23 cellular contexts compared by ENCODE assay signal in the genomic region with DNA sequence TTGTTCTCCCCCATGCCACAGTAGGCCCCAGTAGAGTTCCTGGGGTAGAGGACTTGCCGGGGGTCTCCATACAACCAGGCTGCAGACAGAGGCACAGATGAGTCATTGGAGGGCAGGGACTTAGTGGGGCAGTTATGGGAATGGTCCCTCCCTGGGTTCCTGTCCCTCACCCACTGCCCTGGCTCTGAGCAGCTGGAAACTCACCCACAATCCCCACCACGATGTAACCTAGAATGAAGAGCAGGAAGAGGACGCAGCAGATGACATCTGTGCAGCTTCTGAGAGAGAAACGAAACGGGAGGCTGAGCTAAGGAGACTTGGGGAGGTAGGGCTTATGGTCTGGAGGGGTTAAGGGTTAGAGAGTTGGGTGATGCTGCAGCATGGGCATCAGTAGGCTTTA. TPM values are rescaled to one million over a fixed set of nuclear protein-coding genes. Genes with fewer than 3 reads are reported as not detected.
DNase-seq lines count a peak whose midpoint lies in the region; ATAC-seq and TF ChIP-seq lines count a peak whose summit lies in the region.
"Had no signal": no experiment of that assay in that cellular context is flagged by ENCODE, and none has a peak within 500 bp of the region (broad histone marks: within the 10 kb centered on the region; RNA-seq: fewer than 3 reads in every experiment).

No MANE protein-coding gene starts in this region.

- intact Hi-C loops in stomach (cut with DNase I; ENCODE audit: low total_unique reads), result no loop called here

- H3K4me3 ChIP-seq in LNCaP clone FGC (ENCODE audit: low read depth, low read length), result peak overlapping the region; percentile 35
- peak overlapping the region in 2 of 4 donors; percentile 36 to 59 for H3K4me3 ChIP-seq in stomach
- H3K4me3 ChIP-seq: GM23248, K562, MG63, SK-N-MC had no signal

- H3K36me3 Mint-ChIP-seq in WTC11, result peaks cover 9% of the 10 kb centered on the region

- peak overlapping the region; percentile 86; the same call in 1 of the 2 replicates for H3K27ac Mint-ChIP-seq in WTC11

- H3K27me3 Mint-ChIP-seq in WTC11 (ENCODE audit: low read depth), result no peaks in the 10 kb centered on the region

- no peak overlapping the region for H3K4me3 Mint-ChIP-seq in WTC11

- ATAC-seq in WTC11 (no peak), GM19463 (IDR thresholded peaks at IDR 0.05; ENCODE audit: unreplicated experiment) (no peak)
- ATAC-seq: K562 had no signal

- POLR2A ChIA-PET in WTC11 (lab: Charles Lee), result no interaction called here

- H3K27ac ChIP-seq in stomach, result peak overlapping the region; percentile 7 to 94 (median 87)
- H3K27ac ChIP-seq: GM23248, SK-N-MC had no signal

- no peak for TF ChIP-seq EP300 in stomach (IDR thresholded peaks at IDR 0.05)

- H3K4me1 Mint-ChIP-seq in WTC11, result peaks cover 11% of the 10 kb centered on the region

- H3K36me3 ChIP-seq in stomach, result peaks cover 21 to 60% (median 32%) of the 10 kb centered on the region in 4 donors
- H3K36me3 ChIP-seq: MG63 had no signal

- WGBS in stomach, 5 donors, result 58 to 70% (median 61%) methylated on average over 5 of the region's 5 CpGs

- H3K27me3 ChIP-seq in stomach, result no peaks in the 10 kb centered on the region
- H3K27me3 ChIP-seq: BE2C, MG63, Peyer's patch had no signal

- no peaks in the 10 kb centered on the region for H3K9me3 ChIP-seq in stomach
- H3K9me3 ChIP-seq: BE2C, MG63, Peyer's patch had no signal

- CTCF ChIA-PET in WTC11 (lab: Charles Lee), result no interaction called here

- H3K4me1 ChIP-seq in stomach, result peaks cover 17 to 44% (median 28%) of the 10 kb centered on the region in 4 donors
- H3K4me1 ChIP-seq: BE2C had no signal

- H3K9me3 Mint-ChIP-seq in WTC11, result no peaks in the 10 kb centered on the region

- no peak for TF ChIP-seq POLR2A in stomach (IDR thresholded peaks at IDR 0.05)

- DNase-seq in LNCaP clone FGC (ENCODE audit: low read depth), result no peak
- DNase-seq in WTC11 (ENCODE audit: low spot score), result no peak
- peak; percentile 67 for DNase-seq in myocyte (ENCODE audit: low read depth)
- no peak for DNase-seq in stomach
- DNase-seq in AML-193 (lab: John Stamatoyannopoulos, UW), result no peak
- no peak for DNase-seq in stimulated activated CD4-positive, alpha-beta T cell treated with anti-CD3 and anti-CD28 coated beads, Interleukin-12 subunit alpha, Interleukin-12 subunit beta, amount 100 ng/mL, for 4 hours
- no peak for DNase-seq in midbrain (lab: John Stamatoyannopoulos, UW)
- DNase-seq: BE2C, DMS153, GM23248, H7, Kasumi-1, MG63, NCI-H1105 treated with DMSO at 0.1 percent for 48 hours, NCI-H1694, NCI-H2029 treated with DMSO at 0.1 percent for 48 hours, NCI-H2227 treated with DMSO at 0.1 percent for 48 hours, NCI-H526 treated with DMSO at 0.1 percent for 48 hours, Peyer's patch, SIG-M5 had no signal

- TF ChIP-seq CTCF in LNCaP clone FGC (IDR thresholded peaks at IDR 0.05; ENCODE audit: control insufficient read depth, extremely low read depth, insufficient read depth), result no peak
- no peak for TF ChIP-seq CTCF in WTC11 (IDR thresholded peaks at IDR 0.05)
- TF ChIP-seq CTCF in stomach (IDR thresholded peaks at IDR 0.05), result no peak

TF ChIP-seq in WTC11, 78 proteins besides CTCF, POLR2A, EP300 and RAD21 (continues in another document):
- no peak for TF ChIP-seq SP1 (CRISPR knock-in tag; conservative IDR thresholded peaks at IDR 0.05)
- TF ChIP-seq CREB1 (CRISPR knock-in tag; IDR thresholded peaks at IDR 0.05), result no peak
- no peak for TF ChIP-seq CBFB (CRISPR knock-in tag; IDR thresholded peaks at IDR 0.05; ENCODE audit: low read depth)
- TF ChIP-seq, protein P1, sequence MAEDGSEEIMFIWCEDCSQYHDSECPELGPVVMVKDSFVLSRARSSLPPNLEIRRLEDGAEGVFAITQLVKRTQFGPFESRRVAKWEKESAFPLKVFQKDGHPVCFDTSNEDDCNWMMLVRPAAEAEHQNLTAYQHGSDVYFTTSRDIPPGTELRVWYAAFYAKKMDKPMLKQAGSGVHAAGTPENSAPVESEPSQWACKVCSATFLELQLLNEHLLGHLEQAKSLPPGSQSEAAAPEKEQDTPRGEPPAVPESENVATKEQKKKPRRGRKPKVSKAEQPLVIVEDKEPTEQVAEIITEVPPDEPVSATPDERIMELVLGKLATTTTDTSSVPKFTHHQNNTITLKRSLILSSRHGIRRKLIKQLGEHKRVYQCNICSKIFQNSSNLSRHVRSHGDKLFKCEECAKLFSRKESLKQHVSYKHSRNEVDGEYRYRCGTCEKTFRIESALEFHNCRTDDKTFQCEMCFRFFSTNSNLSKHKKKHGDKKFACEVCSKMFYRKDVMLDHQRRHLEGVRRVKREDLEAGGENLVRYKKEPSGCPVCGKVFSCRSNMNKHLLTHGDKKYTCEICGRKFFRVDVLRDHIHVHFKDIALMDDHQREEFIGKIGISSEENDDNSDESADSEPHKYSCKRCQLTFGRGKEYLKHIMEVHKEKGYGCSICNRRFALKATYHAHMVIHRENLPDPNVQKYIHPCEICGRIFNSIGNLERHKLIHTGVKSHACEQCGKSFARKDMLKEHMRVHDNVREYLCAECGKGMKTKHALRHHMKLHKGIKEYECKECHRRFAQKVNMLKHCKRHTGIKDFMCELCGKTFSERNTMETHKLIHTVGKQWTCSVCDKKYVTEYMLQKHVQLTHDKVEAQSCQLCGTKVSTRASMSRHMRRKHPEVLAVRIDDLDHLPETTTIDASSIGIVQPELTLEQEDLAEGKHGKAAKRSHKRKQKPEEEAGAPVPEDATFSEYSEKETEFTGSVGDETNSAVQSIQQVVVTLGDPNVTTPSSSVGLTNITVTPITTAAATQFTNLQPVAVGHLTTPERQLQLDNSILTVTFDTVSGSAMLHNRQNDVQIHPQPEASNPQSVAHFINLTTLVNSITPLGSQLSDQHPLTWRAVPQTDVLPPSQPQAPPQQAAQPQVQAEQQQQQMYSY (CRISPR knock-in tag; IDR thresholded peaks at IDR 0.05), result no peak
- TF ChIP-seq JAZF1 (CRISPR knock-in tag; IDR thresholded peaks at IDR 0.05), result no peak
- no peak for TF ChIP-seq GTF2I (CRISPR knock-in tag; conservative IDR thresholded peaks at IDR 0.05)
- no peak for TF ChIP-seq NFYB (CRISPR knock-in tag; conservative IDR thresholded peaks at IDR 0.05; ENCODE audit: low read depth)
- no peak for TF ChIP-seq ZNF121 (CRISPR knock-in tag; IDR thresholded peaks at IDR 0.05)
- TF ChIP-seq, protein P2, sequence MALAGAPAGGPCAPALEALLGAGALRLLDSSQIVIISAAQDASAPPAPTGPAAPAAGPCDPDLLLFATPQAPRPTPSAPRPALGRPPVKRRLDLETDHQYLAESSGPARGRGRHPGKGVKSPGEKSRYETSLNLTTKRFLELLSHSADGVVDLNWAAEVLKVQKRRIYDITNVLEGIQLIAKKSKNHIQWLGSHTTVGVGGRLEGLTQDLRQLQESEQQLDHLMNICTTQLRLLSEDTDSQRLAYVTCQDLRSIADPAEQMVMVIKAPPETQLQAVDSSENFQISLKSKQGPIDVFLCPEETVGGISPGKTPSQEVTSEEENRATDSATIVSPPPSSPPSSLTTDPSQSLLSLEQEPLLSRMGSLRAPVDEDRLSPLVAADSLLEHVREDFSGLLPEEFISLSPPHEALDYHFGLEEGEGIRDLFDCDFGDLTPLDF (CRISPR knock-in tag; IDR thresholded peaks at IDR 0.05), result no peak
- TF ChIP-seq JUN (CRISPR knock-in tag; IDR thresholded peaks at IDR 0.05), result no peak
- no peak for TF ChIP-seq IRF1 (CRISPR knock-in tag; IDR thresholded peaks at IDR 0.05)
- TF ChIP-seq E2F4 (CRISPR knock-in tag; IDR thresholded peaks at IDR 0.05; ENCODE audit: borderline replicate concordance, low read depth), result no peak
- TF ChIP-seq ZBTB21 (CRISPR knock-in tag; IDR thresholded peaks at IDR 0.05; ENCODE audit: borderline replicate concordance), result no peak
- TF ChIP-seq OVOL2 (CRISPR knock-in tag; IDR thresholded peaks at IDR 0.05; ENCODE audit: borderline replicate concordance), result no peak
- no peak for TF ChIP-seq RORB (CRISPR knock-in tag; IDR thresholded peaks at IDR 0.05)
- TF ChIP-seq TEAD4 (CRISPR knock-in tag; IDR thresholded peaks at IDR 0.05), result no peak
- no peak for TF ChIP-seq MXD4 (CRISPR knock-in tag; IDR thresholded peaks at IDR 0.05; ENCODE audit: borderline replicate concordance)

RNA-seq across cellular contexts. Expression of gene SLC44A4, which starts 2.9 kb away (rescaled TPM):
- 3.1 to 3.5 TPM (median 3.5 TPM) in 3 replicates for total RNA-seq in WTC11 (2021)
- 0.11 and 0.16 TPM in 2 replicates for total RNA-seq in myocyte
- polyA plus RNA-seq in myocyte (2012), result 0.04 TPM
- total RNA-seq in stomach, result 100 to 1,000 TPM in 4 of 5 donors, 10 to 100 TPM in 1; 74.2 to 201 (median 175) TPM
- 100 to 1,000 TPM in 1 of 3 donors, 10 to 100 TPM in 2; 35.4 to 111 (median 47.9) TPM for polyA plus RNA-seq in stomach
- total RNA-seq: GM23248 had no signal
- polyA plus RNA-seq: GM23248 had no signal

RNA-seq across cellular contexts. Expression of gene NEU1, which starts 13.2 kb away (rescaled TPM):
- 42.6 to 44.8 TPM (median 42.8 TPM) in 3 replicates for total RNA-seq in WTC11 (2021)
- 128 and 187 TPM in 2 replicates for total RNA-seq in myocyte
- polyA plus RNA-seq in myocyte (2012), result 65.8 TPM
- 10 to 100 TPM; 11.3 to 60.7 (median 25.0) TPM for total RNA-seq in stomach
- polyA plus RNA-seq in stomach, result 10 to 100 TPM; 16.3 to 29.0 (median 22.2) TPM

RNA-seq across cellular contexts. Expression of gene EHMT2, which starts 21.6 kb away (rescaled TPM):
- total RNA-seq in WTC11 (2021) (137 to 169 TPM (median 168 TPM) in 3 replicates), myocyte (33.7 and 36.4 TPM in 2 replicates), stomach (10 to 100 TPM; 12.1 to 58.0 (median 31.7) TPM)
- 38.5 TPM for polyA plus RNA-seq in myocyte (2012)
- polyA plus RNA-seq in stomach, result 10 to 100 TPM; 27.3 to 43.2 (median 35.4) TPM

RNA-seq across cellular contexts. Expression of gene ZBTB12, which starts 26.0 kb away (rescaled TPM):
- total RNA-seq in WTC11 (2021), result 24.0 to 46.2 TPM (median 44.1 TPM) in 3 replicates
- 2.7 and 3.3 TPM in 2 replicates for total RNA-seq in myocyte
- 7.2 TPM for polyA plus RNA-seq in myocyte (2012)
- total RNA-seq in stomach, result 1 to 10 TPM in 3 of 5 donors, under 1 TPM in 2; 0.43 to 6.4 (median 1.3) TPM
- polyA plus RNA-seq in stomach, result 1 to 10 TPM; 1.8 to 3.4 (median 2.2) TPM
- polyA plus RNA-seq: GM23248 had no signal

RNA-seq across cellular contexts. Expression of gene HSPA1B, which starts 48.3 kb away (rescaled TPM):
- total RNA-seq in WTC11 (2021) (75.3 to 105 TPM (median 96.4 TPM) in 3 replicates), myocyte (86.3 and 98.7 TPM in 2 replicates), stomach (100 to 1,000 TPM in 3 of 5 donors, 10 to 100 TPM in 2; 44.3 to 165 (median 105) TPM)
- polyA plus RNA-seq in myocyte (2012), result 67.0 TPM
- 10 to 100 TPM; 35.9 to 66.0 (median 51.3) TPM for polyA plus RNA-seq in stomach

Comparison
In these comparisons a context has a peak if more than half of its experiments do, and no peak if none do; other contexts are left out.
1. RNA of gene SLC44A4, which starts 2.9 kb away (total RNA-seq): 74.2 to 201 TPM in stomach; 3.1 to 3.5 TPM in WTC11 and 0.11 to 0.16 TPM in myocyte; every median in the first group is over 10 times any median in the second.